In the genomic region with DNA sequence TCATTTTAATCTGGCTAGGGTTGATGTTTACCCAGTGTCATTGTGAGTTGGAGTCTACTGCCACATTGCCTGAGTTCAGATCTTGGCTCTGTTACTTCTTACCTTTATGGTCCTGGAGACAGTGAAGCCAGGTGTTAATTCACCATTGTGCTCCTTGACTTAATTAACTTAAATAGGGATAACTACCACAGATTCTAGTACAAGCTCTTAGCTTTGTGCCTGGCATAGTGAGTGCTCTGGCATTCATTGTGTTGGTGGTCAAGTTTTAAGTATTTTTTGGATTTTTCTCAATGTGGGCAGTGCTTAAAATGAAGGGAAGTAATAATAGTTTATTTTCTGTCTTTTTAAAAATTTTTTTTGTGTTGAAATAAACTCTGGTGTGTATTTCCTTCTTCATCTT, we compare ENCODE assay signal across 1 cellular context.
TF ChIP-seq lines count a peak whose summit lies in the region.

No MANE protein-coding gene starts in this region.

TF ChIP-seq in SK-N-SH, 30 proteins besides CTCF, POLR2A, EP300 and RAD21 (continued from another document):
- TF ChIP-seq, protein P1, sequence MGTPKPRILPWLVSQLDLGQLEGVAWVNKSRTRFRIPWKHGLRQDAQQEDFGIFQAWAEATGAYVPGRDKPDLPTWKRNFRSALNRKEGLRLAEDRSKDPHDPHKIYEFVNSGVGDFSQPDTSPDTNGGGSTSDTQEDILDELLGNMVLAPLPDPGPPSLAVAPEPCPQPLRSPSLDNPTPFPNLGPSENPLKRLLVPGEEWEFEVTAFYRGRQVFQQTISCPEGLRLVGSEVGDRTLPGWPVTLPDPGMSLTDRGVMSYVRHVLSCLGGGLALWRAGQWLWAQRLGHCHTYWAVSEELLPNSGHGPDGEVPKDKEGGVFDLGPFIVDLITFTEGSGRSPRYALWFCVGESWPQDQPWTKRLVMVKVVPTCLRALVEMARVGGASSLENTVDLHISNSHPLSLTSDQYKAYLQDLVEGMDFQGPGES (IDR thresholded peaks at IDR 0.05; ENCODE audit: low read depth, low read length): no peak
- no peak for TF ChIP-seq SMC3 (IDR thresholded peaks at IDR 0.05; ENCODE audit: low read depth, low read length)
- TF ChIP-seq TCF12 (IDR thresholded peaks at IDR 0.05): no peak
- no peak for TF ChIP-seq FOXJ3 (CRISPR knock-in tag; IDR thresholded peaks at IDR 0.05)
- no peak for TF ChIP-seq ZBTB33 (IDR thresholded peaks at IDR 0.05; ENCODE audit: borderline replicate concordance, low read depth)
- no peak for TF ChIP-seq YY1 (IDR thresholded peaks at IDR 0.05; ENCODE audit: low read depth)
- TF ChIP-seq NRF1 (IDR thresholded peaks at IDR 0.05; ENCODE audit: low read depth, low read length): no peak
- no peak for TF ChIP-seq ELF1 (IDR thresholded peaks at IDR 0.05)
- no peak for TF ChIP-seq RXRA (IDR thresholded peaks at IDR 0.05; ENCODE audit: borderline replicate concordance, low read depth)
- TF ChIP-seq NFIC (IDR thresholded peaks at IDR 0.05; ENCODE audit: borderline replicate concordance): no peak
